In genomic region chr10:84397735-84398144, GRCh38 we compare ENCODE assay signal across 11 cellular contexts.
DNase-seq lines count a peak whose midpoint lies in the region; ATAC-seq and TF ChIP-seq lines count a peak whose summit lies in the region.
"Had no signal": no experiment of that assay in that cellular context is flagged by ENCODE, and none has a peak within 500 bp of the region (broad histone marks: within the 10 kb centered on the region; RNA-seq: fewer than 3 reads in every experiment).

No MANE protein-coding gene starts in this region.

- H3K27me3 Mint-ChIP-seq in natural killer cell treated with Interleukin-12 subunit alpha and Interleukin-12 subunit beta and Interleukin-15 and Interleukin-18, amount 100 ng/mL, for 72 hours: no peaks in the 10 kb centered on the region
- no peaks in the 10 kb centered on the region for H3K27me3 Mint-ChIP-seq in activated T-helper 1 cell treated with anti-CD3 and anti-CD28 coated beads, Interleukin-12 subunit alpha, Interleukin-12 subunit beta, Interleukin-2, Interleukin-4 antibody, amounts not matched to agents 30 ng/mL and 10 ng/mL and 1 ng/mL, durations not matched to agents 14 hours and 24 hours and 36 hours (ENCODE audit: insufficient read depth)

- no peaks in the 10 kb centered on the region for H3K9me3 ChIP-seq in adrenal gland (replicated peaks in 1 of 3)

- no peaks in the 10 kb centered on the region for H3K9me3 Mint-ChIP-seq in natural killer cell treated with Interleukin-12 subunit alpha and Interleukin-12 subunit beta and Interleukin-15 and Interleukin-18, amount 100 ng/mL, for 72 hours
- peaks cover 5% of the 10 kb centered on the region for H3K9me3 Mint-ChIP-seq in activated T-helper 1 cell treated with anti-CD3 and anti-CD28 coated beads, Interleukin-12 subunit alpha, Interleukin-12 subunit beta, Interleukin-2, Interleukin-4 antibody, amounts not matched to agents 30 ng/mL and 10 ng/mL and 1 ng/mL, durations not matched to agents 14 hours and 24 hours and 36 hours

- peak; percentile 53 for ATAC-seq in GM18873 (IDR thresholded peaks at IDR 0.05; ENCODE audit: low FRiP score, unreplicated experiment)
- ATAC-seq in HG02678 (IDR thresholded peaks at IDR 0.05; ENCODE audit: unreplicated experiment): peak; percentile 79
- no peak for ATAC-seq in natural killer cell treated with Interleukin-12 subunit alpha and Interleukin-12 subunit beta and Interleukin-15 and Interleukin-18, amount 100 ng/mL, for 72 hours
- ATAC-seq: left ventricle myocardium superior had no signal

- H3K27me3 ChIP-seq in adrenal gland: no peaks in the 10 kb centered on the region

- 40 to 63% (median 55%) methylated on average over 2 of the region's 2 CpGs for WGBS in adrenal gland, 4 donors

- H3K4me3 ChIP-seq in adrenal gland: no peak overlapping the region

- no peaks in the 10 kb centered on the region for H3K36me3 ChIP-seq in adrenal gland (replicated peaks in 1 of 2)

- DNase-seq in NCI-H69 (lab: John Stamatoyannopoulos, UW) (peak; percentile 78), hippocampal formation (lab: John Stamatoyannopoulos, UW) (no peak), adrenal gland (no peak), C1 segment of cervical spinal cord (lab: John Stamatoyannopoulos, UW) (no peak)
- DNase-seq in natural killer cell treated with Interleukin-12 subunit alpha and Interleukin-12 subunit beta and Interleukin-15 and Interleukin-18, amount 100 ng/mL, for 72 hours (ENCODE audit: low spot score): no peak
- no peak for DNase-seq in activated T-helper 1 cell treated with anti-CD3 and anti-CD28 coated beads, Interleukin-12 subunit alpha, Interleukin-12 subunit beta, Interleukin-2, Interleukin-4 antibody, amounts not matched to agents 30 ng/mL and 10 ng/mL and 1 ng/mL, durations not matched to agents 14 hours and 24 hours and 36 hours (ENCODE audit: low spot score)
- DNase-seq: left ventricle myocardium superior, posterior cingulate gyrus, T-helper 9 cell had no signal

- TF ChIP-seq POLR2A in adrenal gland (IDR thresholded peaks at IDR 0.05): no peak

- H3K4me1 Mint-ChIP-seq in natural killer cell treated with Interleukin-12 subunit alpha and Interleukin-12 subunit beta and Interleukin-15 and Interleukin-18, amount 100 ng/mL, for 72 hours (ENCODE audit: low read depth in 2 of 2): peaks cover 42 to 72% of the 10 kb centered on the region in 2 donors
- H3K4me1 Mint-ChIP-seq in activated T-helper 1 cell treated with anti-CD3 and anti-CD28 coated beads, Interleukin-12 subunit alpha, Interleukin-12 subunit beta, Interleukin-2, Interleukin-4 antibody, amounts not matched to agents 30 ng/mL and 10 ng/mL and 1 ng/mL, durations not matched to agents 14 hours and 24 hours and 36 hours (ENCODE audit: low read depth): peaks cover 12% of the 10 kb centered on the region

- no peak for TF ChIP-seq CTCF in adrenal gland (IDR thresholded peaks at IDR 0.05)

- no peak overlapping the region for H3K4me3 Mint-ChIP-seq in natural killer cell treated with Interleukin-12 subunit alpha and Interleukin-12 subunit beta and Interleukin-15 and Interleukin-18, amount 100 ng/mL, for 72 hours
- H3K4me3 Mint-ChIP-seq in activated T-helper 1 cell treated with anti-CD3 and anti-CD28 coated beads, Interleukin-12 subunit alpha, Interleukin-12 subunit beta, Interleukin-2, Interleukin-4 antibody, amounts not matched to agents 30 ng/mL and 10 ng/mL and 1 ng/mL, durations not matched to agents 14 hours and 24 hours and 36 hours: no peak overlapping the region

- H3K27ac Mint-ChIP-seq in natural killer cell treated with Interleukin-12 subunit alpha and Interleukin-12 subunit beta and Interleukin-15 and Interleukin-18, amount 100 ng/mL, for 72 hours: peak overlapping the region; percentile 2 to 3
- no peak overlapping the region for H3K27ac Mint-ChIP-seq in activated T-helper 1 cell treated with anti-CD3 and anti-CD28 coated beads, Interleukin-12 subunit alpha, Interleukin-12 subunit beta, Interleukin-2, Interleukin-4 antibody, amounts not matched to agents 30 ng/mL and 10 ng/mL and 1 ng/mL, durations not matched to agents 14 hours and 24 hours and 36 hours

- H3K27ac ChIP-seq in adrenal gland: peak overlapping the region in 2 of 5 donors; percentile 5 to 42

- peaks cover 4 to 14% of the 10 kb centered on the region in 2 donors for H3K4me1 ChIP-seq in adrenal gland (replicated peaks in 1 of 2)

- intact Hi-C loops in activated T-helper 1 cell treated with anti-CD3 and anti-CD28 coated beads, Interleukin-12 subunit alpha, Interleukin-12 subunit beta, Interleukin-2, Interleukin-4 antibody, amounts not matched to agents 30 ng/mL and 10 ng/mL and 1 ng/mL, durations not matched to agents 14 hours and 24 hours and 36 hours (cut with micrococcal nuclease): no loop called here
- intact Hi-C loops in adrenal gland (cut with DNase I): no loop called here

- peaks cover 12% of the 10 kb centered on the region for H3K36me3 Mint-ChIP-seq in natural killer cell treated with Interleukin-12 subunit alpha and Interleukin-12 subunit beta and Interleukin-15 and Interleukin-18, amount 100 ng/mL, for 72 hours
- H3K36me3 Mint-ChIP-seq in activated T-helper 1 cell treated with anti-CD3 and anti-CD28 coated beads, Interleukin-12 subunit alpha, Interleukin-12 subunit beta, Interleukin-2, Interleukin-4 antibody, amounts not matched to agents 30 ng/mL and 10 ng/mL and 1 ng/mL, durations not matched to agents 14 hours and 24 hours and 36 hours (ENCODE audit: low read depth): peaks cover 31% of the 10 kb centered on the region

Comparison
In these comparisons a context has a peak if more than half of its experiments do, and no peak if none do; other contexts are left out.
1. ATAC-seq: peak in GM18873 (single experiment) and HG02678 (single experiment); none in natural killer cell treated with Interleukin-12 subunit alpha and Interleukin-12 subunit beta and Interleukin-15 and Interleukin-18, amount 100 ng/mL, for 72 hours (0 of 2).